18 cellular contexts compared by ENCODE assay signal in the genomic region with DNA sequence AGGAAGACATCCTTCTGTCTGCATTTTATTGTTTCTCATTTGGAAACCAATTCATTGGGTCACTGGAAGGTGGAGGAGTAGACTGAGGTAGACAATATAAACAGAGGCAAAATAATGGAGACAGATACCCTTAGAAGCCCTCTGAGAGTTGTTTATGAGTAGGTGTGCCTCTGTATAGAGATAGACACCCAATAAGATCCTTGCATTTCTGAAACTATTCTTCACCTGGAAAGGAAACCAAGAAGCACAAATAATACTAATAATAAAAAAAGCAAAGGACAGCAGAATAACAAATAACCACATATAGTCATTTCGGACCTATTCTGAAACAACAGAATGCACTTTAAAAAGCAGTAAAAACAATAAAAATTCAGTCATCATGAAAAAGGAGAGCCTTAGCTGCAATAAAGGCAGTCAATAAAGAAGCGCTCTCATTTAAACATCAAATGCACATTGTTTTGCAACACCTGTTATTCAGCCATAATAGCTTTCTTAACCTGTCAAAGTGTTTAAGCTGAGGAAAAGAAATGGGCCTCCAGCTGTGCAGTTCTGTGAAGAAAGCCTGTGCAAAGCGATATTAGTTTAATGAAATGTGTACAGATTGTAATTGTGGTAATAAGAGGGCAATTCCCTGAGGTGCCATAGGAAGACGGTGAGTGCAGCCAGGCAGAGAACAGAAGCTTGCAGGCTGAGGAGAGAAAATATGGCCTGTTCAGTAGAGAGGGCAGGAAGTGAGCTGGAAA.
DNase-seq lines count a peak whose midpoint lies in the region; ATAC-seq and TF ChIP-seq lines count a peak whose summit lies in the region.
"Had no signal": no experiment of that assay in that cellular context is flagged by ENCODE, and none has a peak within 500 bp of the region (broad histone marks: within the 10 kb centered on the region; RNA-seq: fewer than 3 reads in every experiment).

No MANE protein-coding gene starts in this region.

- H3K36me3 ChIP-seq in upper lobe of left lung, result no peaks in the 10 kb centered on the region
- H3K36me3 ChIP-seq: heart left ventricle, left lung, neutrophil, spleen, upper lobe of right lung had no signal

- peak overlapping the region; percentile 76 for H3K27ac Mint-ChIP-seq in nephron progenitor cell
- H3K27ac Mint-ChIP-seq: T-helper 17 cell had no signal

- ATAC-seq in HG03045 (IDR thresholded peaks at IDR 0.05; ENCODE audit: unreplicated experiment) (no peak), GM18909 (IDR thresholded peaks at IDR 0.05; ENCODE audit: poor library complexity, unreplicated experiment) (no peak), upper lobe of left lung (ENCODE audit: low FRiP score in 2 of 2) (no peak)
- ATAC-seq: heart left ventricle, left lung, T-helper 17 cell, upper lobe of right lung had no signal

- H3K4me3 ChIP-seq in upper lobe of left lung, result no peak overlapping the region
- H3K4me3 ChIP-seq: heart left ventricle, left lung, spleen, upper lobe of right lung had no signal

- no peaks in the 10 kb centered on the region for H3K4me1 ChIP-seq in upper lobe of left lung
- H3K4me1 ChIP-seq: heart left ventricle, left lung, spleen, upper lobe of right lung had no signal

- DNase-seq in DMS153 (lab: John Stamatoyannopoulos, UW), result peak; percentile 14
- DNase-seq in NCI-H1105 treated with DMSO at 0.1 percent for 48 hours (lab: John Stamatoyannopoulos, UW), result peak; percentile 66
- peak; percentile 90 for DNase-seq in NCI-H2227 treated with DMSO at 0.1 percent for 48 hours (lab: John Stamatoyannopoulos, UW)
- peak; percentile 6 for DNase-seq in nephron progenitor cell
- DNase-seq in DMS53 treated with DMSO at 0.1 percent for 48 hours (lab: John Stamatoyannopoulos, UW; ENCODE audit: unreplicated experiment), result no peak
- DNase-seq in upper lobe of left lung, result no peak
- DNase-seq: activated CD4-positive, alpha-beta T cell treated with anti-CD3 and anti-CD28 coated beads, Interleukin-2, amount 50 U/mL, for 4 hours; activated gamma-delta T cell; heart left ventricle; IMR-90; left lung; NCI-H1694 treated with DMSO at 0.1 percent for 48 hours; spleen; T-helper 17 cell; upper lobe of right lung had no signal

- 85 to 87% methylated on average over 4 of the region's 4 CpGs for WGBS in upper lobe of left lung, 2 donors

- H3K9me3 Mint-ChIP-seq in nephron progenitor cell, result no peaks in the 10 kb centered on the region

- TF ChIP-seq POLR2A in upper lobe of left lung (IDR thresholded peaks at IDR 0.05), result no peak

- no peak for TF ChIP-seq CTCF in nephron progenitor cell (IDR thresholded peaks at IDR 0.05)
- TF ChIP-seq CTCF in upper lobe of left lung (IDR thresholded peaks at IDR 0.05), result no peak

- H3K4me1 Mint-ChIP-seq in nephron progenitor cell, result peaks cover 17% of the 10 kb centered on the region
- H3K4me1 Mint-ChIP-seq: T-helper 17 cell had no signal

- H3K27ac ChIP-seq in upper lobe of left lung, result no peak overlapping the region
- H3K27ac ChIP-seq: heart left ventricle, left lung, neutrophil, spleen, upper lobe of right lung had no signal

- no peak for TF ChIP-seq EP300 in upper lobe of left lung (IDR thresholded peaks at IDR 0.05)

- H3K36me3 Mint-ChIP-seq in nephron progenitor cell (ENCODE audit: low read depth), result no peaks in the 10 kb centered on the region

- no peaks in the 10 kb centered on the region for H3K27me3 ChIP-seq in upper lobe of left lung
- H3K27me3 ChIP-seq: heart left ventricle, left lung, neutrophil, spleen, upper lobe of right lung had no signal

- no peaks in the 10 kb centered on the region for H3K27me3 Mint-ChIP-seq in nephron progenitor cell (ENCODE audit: low read depth, poor library complexity)
- H3K27me3 Mint-ChIP-seq: T-helper 17 cell had no signal

- H3K4me3 Mint-ChIP-seq in nephron progenitor cell, result no peak overlapping the region
- H3K4me3 Mint-ChIP-seq: T-helper 17 cell had no signal

- no peaks in the 10 kb centered on the region for H3K9me3 ChIP-seq in upper lobe of left lung
- H3K9me3 ChIP-seq: neutrophil, upper lobe of right lung had no signal

Comparison
In these comparisons a context has a peak if more than half of its experiments do, and no peak if none do; other contexts are left out.
1. DNase-seq: peak in DMS153 (single experiment), NCI-H1105 treated with DMSO at 0.1 percent for 48 hours (single experiment), NCI-H2227 treated with DMSO at 0.1 percent for 48 hours (single experiment) and nephron progenitor cell (single experiment); none in DMS53 treated with DMSO at 0.1 percent for 48 hours (single experiment) and upper lobe of left lung (0 of 2).